ENCODE assay signal across 12 cellular contexts in genomic region chr3:25843332-25843731, GRCh38. TPM values are rescaled to one million over a fixed set of nuclear protein-coding genes. Genes with fewer than 3 reads are reported as not detected.
DNase-seq lines count a peak whose midpoint lies in the region; ATAC-seq, FAIRE-seq and TF ChIP-seq lines count a peak whose summit lies in the region.
"Had no signal": no experiment of that assay in that cellular context is flagged by ENCODE, and none has a peak within 500 bp of the region (broad histone marks: within the 10 kb centered on the region; RNA-seq: fewer than 3 reads in every experiment).

No MANE protein-coding gene starts in this region.

- no peaks in the 10 kb centered on the region for H3K9me3 Mint-ChIP-seq in activated CD8-positive, alpha-beta memory T cell treated with anti-CD3 and anti-CD28 coated beads, Interleukin-2, amount 10 ng/mL, durations not matched to agents 7 days and 5 days (ENCODE audit: low read depth)
- H3K9me3 Mint-ChIP-seq: effector memory CD8-positive, alpha-beta T cell had no signal

- H3K27me3 Mint-ChIP-seq in activated CD8-positive, alpha-beta memory T cell treated with anti-CD3 and anti-CD28 coated beads, Interleukin-2, amount 10 ng/mL, durations not matched to agents 7 days and 5 days, result peaks cover 9% of the 10 kb centered on the region

- no peak overlapping the region for H3K4me3 ChIP-seq in AG04450 (ENCODE audit: low read depth, low read length)
- no peak overlapping the region for H3K4me3 ChIP-seq in bronchial epithelial cell (ENCODE audit: low read depth, low read length)

- DNase-seq in AG04450 (ENCODE audit: low read depth, low spot score) (no peak), LHCN-M2 (ENCODE audit: low read depth) (peak; percentile 22), bronchial epithelial cell (ENCODE audit: low read depth) (peak; percentile 23), myocyte (ENCODE audit: low read depth) (peak; percentile 35), activated T-cell treated with anti-CD3 and anti-CD28 coated beads for 4 hours (no peak)
- DNase-seq in activated CD8-positive, alpha-beta memory T cell treated with anti-CD3 and anti-CD28 coated beads, Interleukin-2, amount 10 ng/mL, durations not matched to agents 7 days and 5 days, result no peak
- DNase-seq: CD4-positive, CD25-positive, alpha-beta regulatory T cell; effector memory CD8-positive, alpha-beta T cell; NCI-H2029; T1000 had no signal

- FAIRE-seq in bronchial epithelial cell (lab: Jason Lieb, UNC), result no peak

- H3K4me3 Mint-ChIP-seq in activated CD8-positive, alpha-beta memory T cell treated with anti-CD3 and anti-CD28 coated beads, Interleukin-2, amount 10 ng/mL, durations not matched to agents 7 days and 5 days, result no peak overlapping the region
- H3K4me3 Mint-ChIP-seq: CD4-positive, CD25-positive, alpha-beta regulatory T cell; effector memory CD8-positive, alpha-beta T cell had no signal

- H3K36me3 Mint-ChIP-seq in activated CD8-positive, alpha-beta memory T cell treated with anti-CD3 and anti-CD28 coated beads, Interleukin-2, amount 10 ng/mL, durations not matched to agents 7 days and 5 days, result peaks cover 2% of the 10 kb centered on the region
- H3K36me3 Mint-ChIP-seq: CD4-positive, CD25-positive, alpha-beta regulatory T cell had no signal

- TF ChIP-seq CTCF in AG04450 (IDR thresholded peaks at IDR 0.05; ENCODE audit: low read depth, low read length), result peak; percentile 39
- TF ChIP-seq CTCF in bronchial epithelial cell (IDR thresholded peaks at IDR 0.05; ENCODE audit: insufficient read depth, low read length, severe bottlenecking), result no peak

- no peaks in the 10 kb centered on the region for H3K36me3 ChIP-seq in bronchial epithelial cell (ENCODE audit: control insufficient read depth, insufficient read depth, low read length)

- H3K27ac ChIP-seq in AG04450 (ENCODE audit: low read depth, low read length), result no peak overlapping the region

- CTCF ChIA-PET in AG04450 (lab: Charles Lee), result no interaction called here
- CTCF ChIA-PET in activated CD8-positive, alpha-beta memory T cell treated with anti-CD3 and anti-CD28 coated beads, Interleukin-2, amount 10 ng/mL, durations not matched to agents 7 days and 5 days (lab: Charles Lee), result no interaction called here

- H3K9me3 ChIP-seq in AG04450 (ENCODE audit: control insufficient read depth, insufficient read depth, low read length), result no peaks in the 10 kb centered on the region

- POLR2A ChIA-PET in AG04450 (lab: Yijun Ruan, JAX), result no interaction called here

- H3K27ac Mint-ChIP-seq in activated CD8-positive, alpha-beta memory T cell treated with anti-CD3 and anti-CD28 coated beads, Interleukin-2, amount 10 ng/mL, durations not matched to agents 7 days and 5 days, result no peak overlapping the region
- H3K27ac Mint-ChIP-seq: CD4-positive, CD25-positive, alpha-beta regulatory T cell; effector memory CD8-positive, alpha-beta T cell had no signal

- H3K27me3 ChIP-seq in AG04450 (ENCODE audit: control insufficient read depth, insufficient read depth, low read length) (no peaks in the 10 kb centered on the region), bronchial epithelial cell (ENCODE audit: control insufficient read depth, insufficient read depth, low read length) (no peaks in the 10 kb centered on the region)

- no peaks in the 10 kb centered on the region for H3K4me1 Mint-ChIP-seq in activated CD8-positive, alpha-beta memory T cell treated with anti-CD3 and anti-CD28 coated beads, Interleukin-2, amount 10 ng/mL, durations not matched to agents 7 days and 5 days
- H3K4me1 Mint-ChIP-seq: CD4-positive, CD25-positive, alpha-beta regulatory T cell had no signal

- ATAC-seq in GM19324 (IDR thresholded peaks at IDR 0.05; ENCODE audit: low FRiP score, unreplicated experiment), result no peak
- no peak for ATAC-seq in HG02981 (IDR thresholded peaks at IDR 0.05; ENCODE audit: unreplicated experiment)
- ATAC-seq in activated CD8-positive, alpha-beta memory T cell treated with anti-CD3 and anti-CD28 coated beads, Interleukin-2, amount 10 ng/mL, durations not matched to agents 7 days and 5 days, result no peak
- ATAC-seq: effector memory CD8-positive, alpha-beta T cell had no signal

RNA-seq across cellular contexts. Expression of gene OXSM, which starts 53.4 kb away (rescaled TPM):
- polyA plus RNA-seq in AG04450 (2011; rRNA removed), result 15.9 and 19.7 TPM in 2 replicates
- 5.4 and 8.2 TPM in 2 replicates for polyA minus RNA-seq in AG04450 (2011; rRNA and poly(A)+ RNA removed)
- total RNA-seq in LHCN-M2 (2014; rRNA removed), result 11.2 and 11.7 TPM in 2 replicates
- polyA plus RNA-seq in LHCN-M2 (2012), result 8.2 TPM
- total RNA-seq in bronchial epithelial cell, result 18.4 and 24.0 TPM in 2 replicates
- 13.0 and 13.6 TPM in 2 replicates for total RNA-seq in myocyte
- polyA plus RNA-seq in myocyte (2012), result 11.4 TPM
- total RNA-seq in activated CD8-positive, alpha-beta memory T cell treated with anti-CD3 and anti-CD28 coated beads, Interleukin-2, amount 10 ng/mL, durations not matched to agents 7 days and 5 days, result 10 to 100 TPM; 10.7 to 12.0 TPM

Comparison
In these comparisons a context has a peak if more than half of its experiments do, and no peak if none do; other contexts are left out.
1. DNase-seq: peak in LHCN-M2 (single experiment), bronchial epithelial cell (single experiment) and myocyte (single experiment); none in AG04450 (single experiment), activated CD8-positive, alpha-beta memory T cell treated with anti-CD3 and anti-CD28 coated beads, Interleukin-2, amount 10 ng/mL, durations not matched to agents 7 days and 5 days (single experiment) and activated T-cell treated with anti-CD3 and anti-CD28 coated beads for 4 hours (single experiment).